In the genomic region with DNA sequence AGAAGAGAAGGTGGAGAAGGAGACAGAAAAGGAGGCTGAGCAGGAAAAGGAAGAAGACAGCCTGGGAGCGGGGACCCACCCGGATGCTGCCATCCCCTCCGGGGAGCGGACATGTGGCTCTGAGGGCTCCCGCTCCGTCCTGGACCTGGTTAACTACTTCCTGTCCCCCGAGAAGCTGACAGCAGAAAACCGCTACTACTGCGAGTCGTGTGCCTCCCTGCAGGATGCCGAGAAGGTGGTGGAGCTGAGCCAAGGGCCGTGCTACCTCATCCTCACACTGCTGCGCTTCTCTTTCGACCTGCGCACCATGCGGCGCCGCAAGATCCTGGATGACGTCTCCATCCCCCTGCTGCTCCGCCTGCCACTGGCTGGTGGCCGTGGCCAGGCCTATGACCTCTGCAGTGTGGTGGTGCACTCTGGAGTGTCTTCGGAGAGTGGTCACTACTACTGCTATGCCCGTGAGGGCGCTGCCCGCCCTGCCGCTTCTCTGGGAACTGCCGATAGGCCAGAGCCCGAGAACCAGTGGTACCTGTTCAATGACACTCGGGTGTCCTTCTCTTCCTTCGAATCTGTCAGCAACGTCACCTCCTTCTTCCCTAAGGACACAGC, we compare ENCODE assay signal across 12 cellular contexts.
"Had no signal": no experiment of that assay in that cellular context is flagged by ENCODE, and none has a peak within 500 bp of the region (broad histone marks: within the 10 kb centered on the region; RNA-seq: fewer than 3 reads in every experiment).

No MANE protein-coding gene starts in this region.

- DNase-seq: activated CD4-positive, CD25-positive, alpha-beta regulatory T cell treated with anti-CD3 and anti-CD28 coated beads, Interleukin-2, amount 50 U/mL, for 72 hours; activated T-cell treated with anti-CD3 and anti-CD28 coated beads for 4 hours; caudate nucleus; esophagus squamous epithelium; hippocampal formation; mesenchymal stem cell; right lobe of liver; stimulated activated CD4-positive, alpha-beta T cell treated with anti-CD3 and anti-CD28 coated beads, Interleukin-1b, Interleukin-23, amount 100 ng/mL, for 48 hours had no signal

- H3K4me1 ChIP-seq: esophagus squamous epithelium, right lobe of liver had no signal

- H3K27ac ChIP-seq: esophagus squamous epithelium, right lobe of liver, tibial artery, vagina had no signal

- H3K9me3 Mint-ChIP-seq: activated naive CD4-positive, alpha-beta T cell treated with anti-CD3 and anti-CD28 coated beads, Interleukin-2, amount 50 U/mL, for 72 hours had no signal

- H3K9me3 ChIP-seq: esophagus squamous epithelium, right lobe of liver, tibial artery, vagina had no signal

- H3K27me3 ChIP-seq: esophagus squamous epithelium, right lobe of liver, tibial artery, vagina had no signal

- H3K4me3 ChIP-seq: esophagus squamous epithelium, right lobe of liver, tibial artery, vagina had no signal

- ATAC-seq: activated naive CD4-positive, alpha-beta T cell treated with anti-CD3 and anti-CD28 coated beads, Interleukin-2, amount 50 U/mL, for 72 hours; left lobe of liver had no signal
